Comparison of ENCODE assay signal across 39 cellular contexts in the genomic region with DNA sequence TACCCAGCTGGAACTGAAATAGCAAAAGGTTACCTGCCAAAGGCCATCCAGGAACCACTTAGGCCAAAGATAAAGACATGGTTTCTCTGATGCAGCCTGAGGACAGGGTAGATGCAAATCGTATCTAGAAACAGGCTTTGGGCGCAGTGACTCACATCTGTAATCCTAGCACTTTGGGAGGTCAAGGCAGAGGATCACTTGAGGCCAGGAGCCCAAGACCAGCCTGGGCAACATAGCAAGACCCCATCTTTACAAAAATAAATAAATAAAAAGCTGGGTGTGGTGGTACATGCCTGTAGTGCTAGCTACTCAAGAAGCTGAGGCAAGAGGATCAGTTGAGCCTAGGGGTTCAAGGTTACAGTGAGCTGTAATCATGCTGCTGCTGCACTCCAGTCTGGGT.
"Had no signal": no experiment of that assay in that cellular context is flagged by ENCODE, and none has a peak within 500 bp of the region (broad histone marks: within the 10 kb centered on the region; RNA-seq: fewer than 3 reads in every experiment).

No MANE protein-coding gene starts in this region.

- H3K4me1 Mint-ChIP-seq: activated naive CD4-positive, alpha-beta T cell treated with anti-CD3 and anti-CD28 coated beads, Interleukin-2, amount 10 ng/mL, durations not matched to agents 7 days and 5 days; activated naive CD4-positive, alpha-beta T cell treated with anti-CD3 and anti-CD28 coated beads, Interleukin-2, amount 50 U/mL, for 24 hours; activated naive CD8-positive, alpha-beta T cell treated with anti-CD3 and anti-CD28 coated beads for 36 hours; activated naive CD8-positive, alpha-beta T cell treated with anti-CD3 and anti-CD28 coated beads, Interleukin-2, amount 10 ng/mL, durations not matched to agents 7 days and 5 days; activated naive CD8-positive, alpha-beta T cell treated with anti-CD3 and anti-CD28 coated beads, Interleukin-2, amount 50 U/mL, for 24 hours; activated T-helper 17 cell treated with anti-CD3 and anti-CD28 coated beads, Interleukin-2, amount 50 U/mL, for 72 hours; central memory CD8-positive, alpha-beta T cell had no signal

- DNase-seq: activated effector memory CD4-positive, alpha-beta T cell treated with anti-CD3 and anti-CD28 coated beads, Interleukin-2, amount 50 U/mL, for 16 hours; activated effector memory CD4-positive, alpha-beta T cell treated with Interleukin-2 at 50 U/mL for 16 hours; activated gamma-delta T cell; activated gamma-delta T cell treated with Interleukin-2 at 50 U/mL for 16 hours; activated naive CD4-positive, alpha-beta T cell; activated naive CD4-positive, alpha-beta T cell treated with anti-CD3 and anti-CD28 coated beads for 36 hours; activated naive CD4-positive, alpha-beta T cell treated with anti-CD3 and anti-CD28 coated beads, Interleukin-2, amount 10 ng/mL, durations not matched to agents 7 days and 5 days; activated naive CD4-positive, alpha-beta T cell treated with anti-CD3 and anti-CD28 coated beads, Interleukin-2, amount 50 U/mL, for 16 hours; activated naive CD4-positive, alpha-beta T cell treated with Interleukin-2 at 50 U/mL for 16 hours; activated naive CD8-positive, alpha-beta T cell treated with anti-CD3 and anti-CD28 coated beads for 36 hours; activated naive CD8-positive, alpha-beta T cell treated with anti-CD3 and anti-CD28 coated beads, Interleukin-2, amount 10 ng/mL, durations not matched to agents 7 days and 5 days; activated naive CD8-positive, alpha-beta T cell treated with anti-CD3 and anti-CD28 coated beads, Interleukin-2, amount 50 U/mL, for 24 hours; activated T-cell treated with anti-CD3 and anti-CD28 coated beads, Interleukin-2, amount 50 U/mL, for 1 hour; activated T-cell treated with anti-CD3 and anti-CD28 coated beads, Interleukin-2, amount 50 U/mL, for 24 hours; activated T-cell treated with anti-CD3 and anti-CD28 coated beads, Interleukin-2, amount 50 U/mL, for 4 hours; activated T-cell treated with anti-CD3 and anti-CD28 coated beads, Interleukin-2, amount 50 U/mL, for 48 hours; activated T-cell treated with anti-CD3 and anti-CD28 coated beads, Interleukin-2, amount 50 U/mL, for 72 hours; adrenal gland; amniotic stem cell; amygdala; anterior cingulate cortex; aorta; body of pancreas; brain microvascular endothelial cell; caudate nucleus; central memory CD4-positive, alpha-beta T cell; cerebellar nuclear complex had no signal

- H3K36me3 ChIP-seq: adrenal gland, ascending aorta, brain microvascular endothelial cell, breast epithelium, cardiac muscle cell had no signal

- H3K36me3 Mint-ChIP-seq: activated naive CD4-positive, alpha-beta T cell treated with anti-CD3 and anti-CD28 coated beads, Interleukin-2, amount 10 ng/mL, durations not matched to agents 7 days and 5 days; activated naive CD4-positive, alpha-beta T cell treated with anti-CD3 and anti-CD28 coated beads, Interleukin-2, amount 50 U/mL, for 24 hours; activated naive CD4-positive, alpha-beta T cell treated with anti-CD3 and anti-CD28 coated beads, Interleukin-2, amount 50 U/mL, for 72 hours; activated naive CD8-positive, alpha-beta T cell; activated naive CD8-positive, alpha-beta T cell treated with anti-CD3 and anti-CD28 coated beads for 36 hours; activated naive CD8-positive, alpha-beta T cell treated with anti-CD3 and anti-CD28 coated beads, Interleukin-2, amount 10 ng/mL, durations not matched to agents 7 days and 5 days; brain had no signal

- H3K9me3 ChIP-seq: adrenal gland, ascending aorta, body of pancreas, breast epithelium had no signal

- H3K27ac Mint-ChIP-seq: activated naive CD4-positive, alpha-beta T cell treated with anti-CD3 and anti-CD28 coated beads for 36 hours; activated naive CD4-positive, alpha-beta T cell treated with anti-CD3 and anti-CD28 coated beads, Interleukin-2, amount 10 ng/mL, durations not matched to agents 7 days and 5 days; activated naive CD4-positive, alpha-beta T cell treated with anti-CD3 and anti-CD28 coated beads, Interleukin-2, amount 50 U/mL, for 24 hours; activated naive CD4-positive, alpha-beta T cell treated with anti-CD3 and anti-CD28 coated beads, Interleukin-2, amount 50 U/mL, for 72 hours; activated naive CD8-positive, alpha-beta T cell; activated naive CD8-positive, alpha-beta T cell treated with anti-CD3 and anti-CD28 coated beads for 36 hours; activated naive CD8-positive, alpha-beta T cell treated with anti-CD3 and anti-CD28 coated beads, Interleukin-2, amount 10 ng/mL, durations not matched to agents 7 days and 5 days; activated naive CD8-positive, alpha-beta T cell treated with anti-CD3 and anti-CD28 coated beads, Interleukin-2, amount 50 U/mL, for 24 hours; activated T-cell treated with anti-CD3 and anti-CD28 coated beads, Interleukin-2, amount 50 U/mL, for 24 hours; activated T-cell treated with anti-CD3 and anti-CD28 coated beads, Interleukin-2, amount 50 U/mL, for 72 hours; activated T-helper 1 cell treated with anti-CD3 and anti-CD28 coated beads, Interleukin-12 subunit alpha, Interleukin-12 subunit beta, Interleukin-2, Interleukin-4 antibody, amounts not matched to agents 30 ng/mL and 10 ng/mL and 1 ng/mL, durations not matched to agents 14 hours and 24 hours and 36 hours; activated T-helper 17 cell treated with anti-CD3 and anti-CD28 coated beads, Interleukin-2, amount 50 U/mL, for 72 hours; activated T-helper 2 cell treated with anti-CD3 and anti-CD28 coated beads, Interferon-gamma antibody, Interleukin-2, Interleukin-4, amounts not matched to agents 10 μg/mL and 5 μg/mL and 100 μg/mL, durations not matched to agents 14 hours and 24 hours and 36 hours; brain had no signal

- H3K27me3 ChIP-seq: adrenal gland, ascending aorta, body of pancreas, brain microvascular endothelial cell, breast epithelium, cardiac muscle cell had no signal

- FAIRE-seq: astrocyte had no signal

- H3K4me3 Mint-ChIP-seq: activated naive CD4-positive, alpha-beta T cell treated with anti-CD3 and anti-CD28 coated beads for 36 hours; activated naive CD4-positive, alpha-beta T cell treated with anti-CD3 and anti-CD28 coated beads, Interleukin-2, amount 10 ng/mL, durations not matched to agents 7 days and 5 days; activated naive CD4-positive, alpha-beta T cell treated with anti-CD3 and anti-CD28 coated beads, Interleukin-2, amount 50 U/mL, for 24 hours; activated naive CD8-positive, alpha-beta T cell; activated naive CD8-positive, alpha-beta T cell treated with anti-CD3 and anti-CD28 coated beads for 36 hours; activated naive CD8-positive, alpha-beta T cell treated with anti-CD3 and anti-CD28 coated beads, Interleukin-2, amount 10 ng/mL, durations not matched to agents 7 days and 5 days; activated naive CD8-positive, alpha-beta T cell treated with anti-CD3 and anti-CD28 coated beads, Interleukin-2, amount 50 U/mL, for 24 hours; activated T-cell treated with anti-CD3 and anti-CD28 coated beads, Interleukin-2, amount 50 U/mL, for 24 hours; activated T-cell treated with anti-CD3 and anti-CD28 coated beads, Interleukin-2, amount 50 U/mL, for 4 hours; activated T-cell treated with anti-CD3 and anti-CD28 coated beads, Interleukin-2, amount 50 U/mL, for 72 hours; activated T-helper 1 cell treated with anti-CD3 and anti-CD28 coated beads, Interleukin-12 subunit alpha, Interleukin-12 subunit beta, Interleukin-2, Interleukin-4 antibody, amounts not matched to agents 30 ng/mL and 10 ng/mL and 1 ng/mL, durations not matched to agents 14 hours and 24 hours and 36 hours; activated T-helper 17 cell treated with anti-CD3 and anti-CD28 coated beads, Interleukin-2, amount 50 U/mL, for 72 hours; brain; central memory CD8-positive, alpha-beta T cell had no signal

- H3K4me1 ChIP-seq: adrenal gland, ascending aorta, body of pancreas, breast epithelium had no signal

- H3K27me3 Mint-ChIP-seq: activated naive CD8-positive, alpha-beta T cell treated with anti-CD3 and anti-CD28 coated beads for 36 hours had no signal

- H3K9me3 Mint-ChIP-seq: activated naive CD4-positive, alpha-beta T cell treated with anti-CD3 and anti-CD28 coated beads for 36 hours; activated naive CD4-positive, alpha-beta T cell treated with anti-CD3 and anti-CD28 coated beads, Interleukin-2, amount 10 ng/mL, durations not matched to agents 7 days and 5 days; activated naive CD4-positive, alpha-beta T cell treated with anti-CD3 and anti-CD28 coated beads, Interleukin-2, amount 50 U/mL, for 24 hours; activated naive CD4-positive, alpha-beta T cell treated with anti-CD3 and anti-CD28 coated beads, Interleukin-2, amount 50 U/mL, for 72 hours; activated naive CD8-positive, alpha-beta T cell treated with anti-CD3 and anti-CD28 coated beads for 36 hours; activated naive CD8-positive, alpha-beta T cell treated with anti-CD3 and anti-CD28 coated beads, Interleukin-2, amount 10 ng/mL, durations not matched to agents 7 days and 5 days; activated naive CD8-positive, alpha-beta T cell treated with anti-CD3 and anti-CD28 coated beads, Interleukin-2, amount 50 U/mL, for 24 hours; activated T-cell treated with anti-CD3 and anti-CD28 coated beads, Interleukin-2, amount 50 U/mL, for 24 hours; activated T-cell treated with anti-CD3 and anti-CD28 coated beads, Interleukin-2, amount 50 U/mL, for 4 hours; activated T-cell treated with anti-CD3 and anti-CD28 coated beads, Interleukin-2, amount 50 U/mL, for 72 hours; activated T-helper 1 cell treated with anti-CD3 and anti-CD28 coated beads, Interleukin-12 subunit alpha, Interleukin-12 subunit beta, Interleukin-2, Interleukin-4 antibody, amounts not matched to agents 30 ng/mL and 10 ng/mL and 1 ng/mL, durations not matched to agents 14 hours and 24 hours and 36 hours; activated T-helper 17 cell treated with anti-CD3 and anti-CD28 coated beads, Interleukin-2, amount 50 U/mL, for 72 hours; activated T-helper 2 cell treated with anti-CD3 and anti-CD28 coated beads, Interferon-gamma antibody, Interleukin-2, Interleukin-4, amounts not matched to agents 10 μg/mL and 5 μg/mL and 100 μg/mL, durations not matched to agents 14 hours and 24 hours and 36 hours; central memory CD8-positive, alpha-beta T cell had no signal

- H3K4me3 ChIP-seq: adrenal gland, ascending aorta, body of pancreas, breast epithelium, cardiac muscle cell had no signal

- H3K27ac ChIP-seq: adrenal gland, ascending aorta, body of pancreas, brain microvascular endothelial cell, breast epithelium, cardiac muscle cell had no signal

- ATAC-seq: activated naive CD4-positive, alpha-beta T cell treated with anti-CD3 and anti-CD28 coated beads, Interleukin-2, amount 50 U/mL, for 72 hours; activated naive CD8-positive, alpha-beta T cell treated with anti-CD3 and anti-CD28 coated beads, Interleukin-2, amount 50 U/mL, for 24 hours; activated T-cell treated with anti-CD3 and anti-CD28 coated beads, Interleukin-2, amount 50 U/mL, for 4 hours; activated T-cell treated with anti-CD3 and anti-CD28 coated beads, Interleukin-2, amount 50 U/mL, for 72 hours; activated T-helper 17 cell treated with anti-CD3 and anti-CD28 coated beads, Interleukin-2, amount 50 U/mL, for 72 hours; body of pancreas had no signal
